Comparison of ENCODE assay signal across 10 cellular contexts in genomic region chr5:148809781-148810524, GRCh38. TPM values are rescaled to one million over a fixed set of nuclear protein-coding genes. Genes with fewer than 3 reads are reported as not detected.
DNase-seq lines count a peak whose midpoint lies in the region; ATAC-seq and TF ChIP-seq lines count a peak whose summit lies in the region.
"Had no signal": no experiment of that assay in that cellular context is flagged by ENCODE, and none has a peak within 500 bp of the region (broad histone marks: within the 10 kb centered on the region; RNA-seq: fewer than 3 reads in every experiment).

No MANE protein-coding gene starts in this region.

- no peak for ATAC-seq in GM19467 (IDR thresholded peaks at IDR 0.05; ENCODE audit: unreplicated experiment)

- POLR2A ChIA-PET in activated CD4-positive, alpha-beta memory T cell treated with anti-CD3 and anti-CD28 coated beads, Interleukin-2, amount 10 ng/mL, durations not matched to agents 7 days and 5 days (lab: Charles Lee): interaction anchor here (3.3 kb wide), 1 partner anchor 16 kb away, joined by 10 read pairs; the partner anchor contains the start of gene ADRB2

- H3K4me1 Mint-ChIP-seq in activated CD4-positive, alpha-beta memory T cell treated with anti-CD3 and anti-CD28 coated beads, Interleukin-2, amount 10 ng/mL, durations not matched to agents 7 days and 5 days: peaks cover 52% of the 10 kb centered on the region
- peaks cover 33 to 38% of the 10 kb centered on the region in 2 donors for H3K4me1 Mint-ChIP-seq in immature natural killer cell
- H3K4me1 Mint-ChIP-seq in nephron progenitor cell: peaks cover 38% of the 10 kb centered on the region

- H3K36me3 Mint-ChIP-seq in activated CD4-positive, alpha-beta memory T cell treated with anti-CD3 and anti-CD28 coated beads, Interleukin-2, amount 10 ng/mL, durations not matched to agents 7 days and 5 days (ENCODE audit: low read depth): no peaks in the 10 kb centered on the region
- H3K36me3 Mint-ChIP-seq in immature natural killer cell (no peaks in the 10 kb centered on the region), nephron progenitor cell (ENCODE audit: low read depth) (no peaks in the 10 kb centered on the region)

- H3K4me3 Mint-ChIP-seq in activated CD4-positive, alpha-beta memory T cell treated with anti-CD3 and anti-CD28 coated beads, Interleukin-2, amount 10 ng/mL, durations not matched to agents 7 days and 5 days: peak overlapping the region; percentile 76
- H3K4me3 Mint-ChIP-seq in immature natural killer cell (peak overlapping the region; percentile 90 to 95 (median 93)), nephron progenitor cell (no peak overlapping the region)

- no peaks in the 10 kb centered on the region for H3K27me3 ChIP-seq in BE2C

- peaks cover 45% of the 10 kb centered on the region for H3K4me1 ChIP-seq in BE2C

- no peaks in the 10 kb centered on the region for H3K9me3 ChIP-seq in BE2C

- CTCF ChIA-PET in activated CD4-positive, alpha-beta memory T cell treated with anti-CD3 and anti-CD28 coated beads, Interleukin-2, amount 10 ng/mL, durations not matched to agents 7 days and 5 days (lab: Charles Lee): interaction anchor here (1.4 kb wide), 1 partner anchor 69 kb away, joined by 6 read pairs; no protein-coding TSS in a partner anchor

- H3K27ac Mint-ChIP-seq in activated CD4-positive, alpha-beta memory T cell treated with anti-CD3 and anti-CD28 coated beads, Interleukin-2, amount 10 ng/mL, durations not matched to agents 7 days and 5 days: peak overlapping the region; percentile 49
- H3K27ac Mint-ChIP-seq in immature natural killer cell (peak overlapping the region; percentile 82 to 94 (median 93)), nephron progenitor cell (no peak overlapping the region)

- TF ChIP-seq CTCF in BE2C (IDR thresholded peaks at IDR 0.05; ENCODE audit: low read depth, low read length) (no peak), GM12875 (IDR thresholded peaks at IDR 0.05; ENCODE audit: borderline replicate concordance, insufficient read depth, low read depth, low read length) (no peak), nephron progenitor cell (IDR thresholded peaks at IDR 0.05) (no peak)

- peaks cover 4% of the 10 kb centered on the region for H3K27me3 Mint-ChIP-seq in activated CD4-positive, alpha-beta memory T cell treated with anti-CD3 and anti-CD28 coated beads, Interleukin-2, amount 10 ng/mL, durations not matched to agents 7 days and 5 days
- H3K27me3 Mint-ChIP-seq in immature natural killer cell (ENCODE audit: low read depth in 3 of 3): no peaks in the 10 kb centered on the region
- peaks cover 5% of the 10 kb centered on the region for H3K27me3 Mint-ChIP-seq in nephron progenitor cell (ENCODE audit: low read depth, poor library complexity)

- peak overlapping the region; percentile 56 for H3K4me3 ChIP-seq in BE2C (ENCODE audit: low read depth, low read length)
- peak overlapping the region; percentile 15 for H3K4me3 ChIP-seq in GM12875 (ENCODE audit: low read depth, low read length)

- H3K9me3 Mint-ChIP-seq in activated CD4-positive, alpha-beta memory T cell treated with anti-CD3 and anti-CD28 coated beads, Interleukin-2, amount 10 ng/mL, durations not matched to agents 7 days and 5 days: no peaks in the 10 kb centered on the region
- H3K9me3 Mint-ChIP-seq in immature natural killer cell (no peaks in the 10 kb centered on the region), nephron progenitor cell (no peaks in the 10 kb centered on the region)

- no peak for DNase-seq in BE2C
- DNase-seq in activated CD4-positive, alpha-beta memory T cell treated with anti-CD3 and anti-CD28 coated beads, Interleukin-2, amount 10 ng/mL, durations not matched to agents 7 days and 5 days: no peak
- DNase-seq in immature natural killer cell: no peak
- DNase-seq in NCI-H345 (lab: John Stamatoyannopoulos, UW): no peak
- no peak for DNase-seq in OCI-M2 (lab: John Stamatoyannopoulos, UW; ENCODE audit: unreplicated experiment)
- no peak for DNase-seq in nephron progenitor cell
- DNase-seq: activated CD4-positive, alpha-beta T cell treated with anti-CD3 and anti-CD28 coated beads for 1 hour; COR-L47 had no signal

- H3K36me3 ChIP-seq in BE2C: no peaks in the 10 kb centered on the region

RNA-seq across cellular contexts. Expression of gene ADRB2, which starts 16.5 kb away (rescaled TPM):
- polyA plus RNA-seq in BE2C (2012; ENCODE audit: insufficient read depth, insufficient read length, low read depth): 1.0 TPM
- total RNA-seq in activated CD4-positive, alpha-beta memory T cell treated with anti-CD3 and anti-CD28 coated beads, Interleukin-2, amount 10 ng/mL, durations not matched to agents 7 days and 5 days: 1 to 10 TPM; 6.7 to 6.9 TPM
- 10 to 100 TPM; 34.4 to 65.2 (median 54.1) TPM for polyA plus RNA-seq in immature natural killer cell
